In the genomic region with DNA sequence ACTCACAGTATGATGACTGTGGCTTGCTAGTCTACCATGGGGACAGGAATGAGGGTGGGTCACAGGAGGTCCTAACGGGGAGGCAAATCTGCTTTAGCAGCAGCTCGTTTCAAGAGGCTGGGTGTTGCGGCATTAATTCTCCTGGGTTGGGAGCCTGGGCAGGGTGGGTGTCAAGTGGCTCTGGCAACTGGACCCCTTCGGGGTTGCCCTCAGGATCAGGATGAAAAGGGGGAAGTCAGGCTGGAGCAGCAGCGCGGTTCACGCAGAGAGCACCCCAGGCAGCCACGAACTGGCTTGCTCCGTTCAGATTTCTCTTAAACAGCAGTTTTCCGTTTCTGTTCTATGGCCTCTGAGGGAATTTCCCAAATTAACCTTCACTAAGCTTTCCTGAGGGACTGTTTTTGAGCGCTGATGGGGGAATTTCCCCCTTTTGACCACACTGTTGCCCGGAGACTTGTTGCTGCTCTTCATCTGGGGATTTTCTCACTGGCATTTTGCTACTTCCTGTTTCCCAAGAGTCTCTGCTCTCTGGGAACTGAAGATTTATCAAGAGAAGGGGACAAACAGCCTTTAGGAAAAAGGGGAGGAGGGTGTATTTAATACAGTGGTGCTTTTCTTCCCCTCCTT, we compare ENCODE assay signal across 8 cellular contexts. TPM values are rescaled to one million over a fixed set of nuclear protein-coding genes. Genes with fewer than 3 reads are reported as not detected.
DNase-seq lines count a peak whose midpoint lies in the region; ATAC-seq and TF ChIP-seq lines count a peak whose summit lies in the region.

No MANE protein-coding gene starts in this region.

- no peaks in the 10 kb centered on the region for H3K9me3 ChIP-seq in Loucy (ENCODE audit: insufficient read depth, low read depth, low read length)

- H2AFZ ChIP-seq in Loucy (ENCODE audit: low read length), result peak overlapping the region; percentile 54

- H3K4me2 ChIP-seq in Loucy (ENCODE audit: low read depth, low read length, poor library complexity, severe bottlenecking), result no peak overlapping the region

- no peaks in the 10 kb centered on the region for H3K36me3 ChIP-seq in Loucy (ENCODE audit: insufficient read depth, low read length)

- no peaks in the 10 kb centered on the region for H3K27me3 ChIP-seq in Loucy (ENCODE audit: insufficient read depth, low read length, poor library complexity, severe bottlenecking)

- DNase-seq in GM10248 (ENCODE audit: extremely low spot score), result peak; percentile 71
- no peak for DNase-seq in activated T-helper 2 cell treated with anti-CD3 and anti-CD28 coated beads, Interferon-gamma antibody, Interleukin-2, Interleukin-4, amounts not matched to agents 10 μg/mL and 5 μg/mL and 100 μg/mL, durations not matched to agents 14 hours and 24 hours and 36 hours (ENCODE audit: low spot score)
- peak; percentile 82 for DNase-seq in Right ventricle myocardium inferior (ENCODE audit: missing footprints)
- no peak for DNase-seq in progenitor cell of endocrine pancreas (ENCODE audit: low spot score, unreplicated experiment)
- no peak for DNase-seq in SHP77 (lab: John Stamatoyannopoulos, UW)
- DNase-seq in D341Med (ENCODE audit: low spot score), result no peak

- H3K27me3 Mint-ChIP-seq in activated T-helper 2 cell treated with anti-CD3 and anti-CD28 coated beads, Interferon-gamma antibody, Interleukin-2, Interleukin-4, amounts not matched to agents 10 μg/mL and 5 μg/mL and 100 μg/mL, durations not matched to agents 14 hours and 24 hours and 36 hours (ENCODE audit: low read depth), result no peaks in the 10 kb centered on the region
- no peaks in the 10 kb centered on the region for H3K27me3 Mint-ChIP-seq in progenitor cell of endocrine pancreas

- H3K9me2 ChIP-seq in Loucy (replicated peaks; ENCODE audit: low read depth, low read length), result no peaks in the 10 kb centered on the region

- H3K9me3 Mint-ChIP-seq in activated T-helper 2 cell treated with anti-CD3 and anti-CD28 coated beads, Interferon-gamma antibody, Interleukin-2, Interleukin-4, amounts not matched to agents 10 μg/mL and 5 μg/mL and 100 μg/mL, durations not matched to agents 14 hours and 24 hours and 36 hours, result peaks cover 9% of the 10 kb centered on the region
- no peaks in the 10 kb centered on the region for H3K9me3 Mint-ChIP-seq in progenitor cell of endocrine pancreas (ENCODE audit: low read depth)

- POLR2A ChIA-PET in GM10248 (lab: Yijun Ruan, JAX), result interaction anchor here (0.9 kb wide), 1 partner anchor 10 kb away, joined by 3 read pairs; no protein-coding TSS in a partner anchor

- no peak overlapping the region for H3K4me3 ChIP-seq in Loucy (ENCODE audit: low read length, poor library complexity, severe bottlenecking)

- ATAC-seq in GM21723 (IDR thresholded peaks at IDR 0.05; ENCODE audit: unreplicated experiment) (peak; percentile 67), Right ventricle myocardium inferior (peak; percentile 43)

- H3K79me2 ChIP-seq in Loucy (ENCODE audit: insufficient read depth, low read length), result no peaks in the 10 kb centered on the region

- no peak for TF ChIP-seq CTCF in GM10248 (IDR thresholded peaks at IDR 0.05; ENCODE audit: control extremely low read depth, extremely low read depth, low read depth, missing control alignments)
- no peak for TF ChIP-seq CTCF in Loucy (conservative IDR thresholded peaks at IDR 0.05; ENCODE audit: low read length)
- no peak for TF ChIP-seq CTCF in progenitor cell of endocrine pancreas (IDR thresholded peaks at IDR 0.05; ENCODE audit: unreplicated experiment)

- CTCF ChIA-PET in GM10248 (lab: Yijun Ruan, JAX), result interaction anchor here (1.1 to 2.8 kb wide), 7 partner anchors 10 to 154 kb away, joined by 3 to 12 read pairs (median 5); no protein-coding TSS in a partner anchor

- H3K4me3 Mint-ChIP-seq in activated T-helper 2 cell treated with anti-CD3 and anti-CD28 coated beads, Interferon-gamma antibody, Interleukin-2, Interleukin-4, amounts not matched to agents 10 μg/mL and 5 μg/mL and 100 μg/mL, durations not matched to agents 14 hours and 24 hours and 36 hours (ENCODE audit: low read depth), result peak overlapping the region; percentile 42
- peak overlapping the region; percentile 6 for H3K4me3 Mint-ChIP-seq in progenitor cell of endocrine pancreas (ENCODE audit: low read depth)

- no peak overlapping the region for H3K9ac ChIP-seq in Loucy (ENCODE audit: low read depth, low read length, poor library complexity, severe bottlenecking)

- peaks cover 6% of the 10 kb centered on the region for H3K36me3 Mint-ChIP-seq in activated T-helper 2 cell treated with anti-CD3 and anti-CD28 coated beads, Interferon-gamma antibody, Interleukin-2, Interleukin-4, amounts not matched to agents 10 μg/mL and 5 μg/mL and 100 μg/mL, durations not matched to agents 14 hours and 24 hours and 36 hours (ENCODE audit: low read depth)
- H3K36me3 Mint-ChIP-seq in progenitor cell of endocrine pancreas (ENCODE audit: insufficient read depth), result no peaks in the 10 kb centered on the region

- peaks cover 51% of the 10 kb centered on the region for H3K4me1 Mint-ChIP-seq in activated T-helper 2 cell treated with anti-CD3 and anti-CD28 coated beads, Interferon-gamma antibody, Interleukin-2, Interleukin-4, amounts not matched to agents 10 μg/mL and 5 μg/mL and 100 μg/mL, durations not matched to agents 14 hours and 24 hours and 36 hours (ENCODE audit: low read depth)
- H3K4me1 Mint-ChIP-seq in progenitor cell of endocrine pancreas (ENCODE audit: low read depth), result peaks cover 36% of the 10 kb centered on the region

- no peaks in the 10 kb centered on the region for H3F3A ChIP-seq in Loucy (ENCODE audit: low read depth)

- no peaks in the 10 kb centered on the region for H3K4me1 ChIP-seq in Loucy (ENCODE audit: insufficient read depth, low read length, poor library complexity, severe bottlenecking)

- H3K27ac Mint-ChIP-seq in activated T-helper 2 cell treated with anti-CD3 and anti-CD28 coated beads, Interferon-gamma antibody, Interleukin-2, Interleukin-4, amounts not matched to agents 10 μg/mL and 5 μg/mL and 100 μg/mL, durations not matched to agents 14 hours and 24 hours and 36 hours, result peak overlapping the region; percentile 78
- H3K27ac Mint-ChIP-seq in progenitor cell of endocrine pancreas, result peak overlapping the region; percentile 94

- no peaks in the 10 kb centered on the region for H4K20me1 ChIP-seq in Loucy (ENCODE audit: insufficient read depth, low read length, poor library complexity, severe bottlenecking)

- intact Hi-C loops in activated T-helper 2 cell treated with anti-CD3 and anti-CD28 coated beads, Interferon-gamma antibody, Interleukin-2, Interleukin-4, amounts not matched to agents 10 μg/mL and 5 μg/mL and 100 μg/mL, durations not matched to agents 14 hours and 24 hours and 36 hours (cut with micrococcal nuclease), result loop anchor here (1.0 to 2.0 kb wide), 5 partner anchors 9 to 103 kb away; no protein-coding TSS in a partner anchor
- intact Hi-C loops in Right ventricle myocardium inferior (cut with DNase I), result no loop called here

RNA-seq across cellular contexts. Expression of gene PELI1, which starts 59.9 kb away (rescaled TPM):
- total RNA-seq in activated T-helper 2 cell treated with anti-CD3 and anti-CD28 coated beads, Interferon-gamma antibody, Interleukin-2, Interleukin-4, amounts not matched to agents 10 μg/mL and 5 μg/mL and 100 μg/mL, durations not matched to agents 14 hours and 24 hours and 36 hours, result 21.6 and 25.1 TPM in 2 replicates
- total RNA-seq in Right ventricle myocardium inferior (6.3 TPM), progenitor cell of endocrine pancreas (68.4 and 72.4 TPM in 2 replicates)

Comparison
In these comparisons a context has a peak if more than half of its experiments do, and no peak if none do; other contexts are left out.
1. DNase-seq: peak in GM10248 (single experiment) and Right ventricle myocardium inferior (single experiment); none in activated T-helper 2 cell treated with anti-CD3 and anti-CD28 coated beads, Interferon-gamma antibody, Interleukin-2, Interleukin-4, amounts not matched to agents 10 μg/mL and 5 μg/mL and 100 μg/mL, durations not matched to agents 14 hours and 24 hours and 36 hours (single experiment), progenitor cell of endocrine pancreas (single experiment), SHP77 (0 of 2) and D341Med (single experiment).